15 cellular contexts compared by ENCODE assay signal in the genomic region with DNA sequence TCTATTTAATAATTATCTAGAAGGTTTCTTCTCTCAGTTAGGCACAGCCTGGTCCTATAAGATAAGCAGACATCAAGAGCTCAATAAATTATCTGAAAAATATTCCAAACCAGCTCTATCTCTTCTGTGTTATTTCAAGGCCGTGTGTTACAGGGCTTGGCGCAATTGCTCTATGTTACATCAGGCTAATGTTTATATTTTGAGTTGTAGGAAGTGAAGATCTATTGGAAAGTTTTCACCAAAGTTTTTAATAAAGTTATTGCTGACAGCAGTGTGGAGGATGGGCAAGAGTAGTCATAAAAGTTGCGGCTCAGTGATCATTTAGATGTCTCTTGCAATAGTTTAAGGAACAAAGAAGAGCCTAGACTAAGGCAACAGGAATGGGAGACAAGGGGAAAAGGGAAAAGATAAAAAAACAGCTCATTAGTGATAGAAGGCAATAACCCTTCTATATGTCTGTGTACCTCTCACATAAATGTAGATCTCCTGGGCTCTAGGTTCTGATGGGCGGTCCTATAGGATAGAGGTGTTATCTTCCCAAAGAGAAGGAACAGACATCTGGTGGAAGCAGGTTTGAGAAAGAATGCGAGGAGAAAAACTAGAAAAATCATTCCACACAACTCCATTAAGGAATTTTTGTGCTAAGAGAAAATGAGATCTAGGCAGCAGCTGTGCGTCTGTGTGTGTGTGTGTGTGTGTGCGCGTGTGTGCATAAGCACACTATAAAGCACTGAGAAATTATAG. TPM values are rescaled to one million over a fixed set of nuclear protein-coding genes. Genes with fewer than 3 reads are reported as not detected.
A peak's percentile ranks its signal among the peaks of the same experiment; 100 is the strongest.
DNase-seq lines count a peak whose midpoint lies in the region; ATAC-seq and TF ChIP-seq lines count a peak whose summit lies in the region.
"Had no signal": no experiment of that assay in that cellular context is flagged by ENCODE, and none has a peak within 500 bp of the region (broad histone marks: within the 10 kb centered on the region; RNA-seq: fewer than 3 reads in every experiment).

No MANE protein-coding gene starts in this region.

- H3K27me3 Mint-ChIP-seq in mesothelial cell of epicardium (ENCODE audit: low read depth), result no peaks in the 10 kb centered on the region

- peak overlapping the region; percentile 54 for H3K9ac ChIP-seq in SK-N-MC (ENCODE audit: insufficient read length)
- H3K9ac ChIP-seq: GM23248 had no signal

- H3K36me3 ChIP-seq in SK-N-MC (ENCODE audit: insufficient read depth, low read length) (no peaks in the 10 kb centered on the region), left ventricle myocardium inferior (no peaks in the 10 kb centered on the region)

- TF ChIP-seq CTCF in fibroblast of the aortic adventitia (IDR thresholded peaks at IDR 0.05; ENCODE audit: insufficient read depth, low read length), result no peak
- TF ChIP-seq CTCF in mesothelial cell of epicardium (IDR thresholded peaks at IDR 0.05; ENCODE audit: unreplicated experiment), result no peak
- TF ChIP-seq CTCF in omental fat pad (IDR thresholded peaks at IDR 0.05), result no peak
- no peak for TF ChIP-seq CTCF in left ventricle myocardium inferior (IDR thresholded peaks at IDR 0.05; ENCODE audit: borderline replicate concordance)

- H3K4me3 ChIP-seq in SK-N-MC (no peak overlapping the region), fibroblast of the aortic adventitia (ENCODE audit: low read depth, low read length) (no peak overlapping the region), left ventricle myocardium inferior (no peak overlapping the region)
- H3K4me3 ChIP-seq: GM23248 had no signal

- H3K27ac ChIP-seq in SK-N-MC (peak overlapping the region; percentile 55), left ventricle myocardium inferior (replicated peaks) (no peak overlapping the region)
- H3K27ac ChIP-seq: GM23248, HL-60 had no signal

- H3K36me3 Mint-ChIP-seq in mesothelial cell of epicardium, result no peaks in the 10 kb centered on the region

- intact Hi-C loops in left ventricle myocardium inferior (cut with micrococcal nuclease), result no loop called here
- intact Hi-C loops in head of caudate nucleus (cut with DNase I), result no loop called here

- peaks cover 7% of the 10 kb centered on the region for H3K27me3 ChIP-seq in left ventricle myocardium inferior (ENCODE audit: low read depth)

- no peak overlapping the region for H3K4me3 Mint-ChIP-seq in mesothelial cell of epicardium
- H3K4me3 Mint-ChIP-seq: B cell; CD4-positive, alpha-beta T cell had no signal

- H3K9me3 ChIP-seq in SK-N-MC (ENCODE audit: low read depth, low read length) (no peaks in the 10 kb centered on the region), left ventricle myocardium inferior (replicated peaks) (no peaks in the 10 kb centered on the region)

- peak overlapping the region; percentile 47 for H3K27ac Mint-ChIP-seq in mesothelial cell of epicardium
- H3K27ac Mint-ChIP-seq: B cell; CD4-positive, alpha-beta T cell had no signal

- peaks cover 12% of the 10 kb centered on the region for H3K4me1 ChIP-seq in left ventricle myocardium inferior

- ATAC-seq in omental fat pad (ENCODE audit: low FRiP score), result no peak
- ATAC-seq: HCT116 had no signal

- H3K9me3 Mint-ChIP-seq in mesothelial cell of epicardium, result peaks cover 5% of the 10 kb centered on the region
- H3K9me3 Mint-ChIP-seq: CD4-positive, alpha-beta T cell had no signal

- H3K4me1 Mint-ChIP-seq in mesothelial cell of epicardium, result peaks cover 10% of the 10 kb centered on the region

- no peak for DNase-seq in SK-N-MC (ENCODE audit: low read depth, low spot score)
- peak; percentile 40 for DNase-seq in fibroblast of the aortic adventitia (ENCODE audit: low read depth)
- no peak for DNase-seq in mesothelial cell of epicardium (ENCODE audit: low spot score in 2 of 2, unreplicated experiment in 2 of 2)
- no peak for DNase-seq in omental fat pad (ENCODE audit: low spot score)
- DNase-seq in left ventricle myocardium inferior, result no peak
- no peak for DNase-seq in amygdala (lab: John Stamatoyannopoulos, UW)
- DNase-seq in head of caudate nucleus, result no peak
- DNase-seq: C1 segment of cervical spinal cord; Calu3; CD4-positive, alpha-beta T cell; DMS 273 treated with DMSO at 0.1 percent for 48 hours; GM23248 had no signal

RNA-seq across cellular contexts. Expression of gene ANKRD7, which starts 5.9 kb away (rescaled TPM):
- 1.4 and 3.9 TPM in 2 replicates for total RNA-seq in fibroblast of the aortic adventitia (ENCODE audit: low replicate concordance)
- not detected in 3 replicates for total RNA-seq in mesothelial cell of epicardium
- 1 to 10 TPM in 1 of 4 donors, not detected in 3; 1.4 TPM for total RNA-seq in omental fat pad
- total RNA-seq in left ventricle myocardium inferior, result 1.1 TPM
- total RNA-seq: B cell; CD4-positive, alpha-beta T cell; GM23248 had no signal

RNA-seq across cellular contexts. Expression of gene LSM8, which starts 34.6 kb away (rescaled TPM):
- total RNA-seq in fibroblast of the aortic adventitia (ENCODE audit: low replicate concordance), result 49.3 and 69.5 TPM in 2 replicates
- total RNA-seq in mesothelial cell of epicardium, result 36.4 to 36.8 TPM (median 36.8 TPM) in 3 replicates
- total RNA-seq in omental fat pad, result 10 to 100 TPM; 22.0 to 37.7 (median 26.9) TPM
- total RNA-seq in left ventricle myocardium inferior, result 16.6 TPM
